In the genomic region with DNA sequence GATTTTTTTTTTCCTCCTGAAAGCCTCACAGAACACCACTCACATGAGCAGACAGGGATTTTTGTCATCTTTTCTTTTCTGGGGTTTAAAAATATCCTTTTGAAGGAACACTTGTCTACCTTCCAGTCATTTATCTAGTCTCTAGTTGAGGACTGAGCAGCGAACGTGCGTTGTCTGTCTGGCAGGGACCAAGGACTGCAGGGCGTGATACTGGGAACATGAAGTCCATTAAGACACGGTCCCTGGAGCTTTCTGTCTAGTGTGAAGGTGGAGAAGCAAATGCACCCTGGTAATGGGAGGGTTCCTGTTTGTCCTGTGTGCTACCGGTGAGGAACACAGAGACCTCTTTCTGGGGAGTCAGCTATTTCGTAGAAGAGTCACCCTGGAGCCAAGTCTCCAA, we compare ENCODE assay signal across 17 cellular contexts.
DNase-seq lines count a peak whose midpoint lies in the region; ATAC-seq, FAIRE-seq and TF ChIP-seq lines count a peak whose summit lies in the region.
"Had no signal": no experiment of that assay in that cellular context is flagged by ENCODE, and none has a peak within 500 bp of the region (broad histone marks: within the 10 kb centered on the region; RNA-seq: fewer than 3 reads in every experiment).

No MANE protein-coding gene starts in this region.

- no peak overlapping the region for H2BK120ac ChIP-seq in trophoblast cell (ENCODE audit: insufficient read depth, low read length, poor library complexity)

- no peak overlapping the region for H3K27ac Mint-ChIP-seq in activated T-cell treated with anti-CD3 and anti-CD28 coated beads, Interleukin-2, amount 50 U/mL, for 72 hours
- H3K27ac Mint-ChIP-seq: CD4-positive, CD25-positive, alpha-beta regulatory T cell had no signal

- H3K14ac ChIP-seq in trophoblast cell (ENCODE audit: low read length): no peak overlapping the region

- no peaks in the 10 kb centered on the region for H3K9me3 ChIP-seq in heart right ventricle
- H3K9me3 ChIP-seq in trophoblast cell (ENCODE audit: insufficient read depth, low read depth, low read length): peaks cover 3% of the 10 kb centered on the region
- no peaks in the 10 kb centered on the region for H3K9me3 ChIP-seq in pancreas

- H2AFZ ChIP-seq in trophoblast cell (ENCODE audit: insufficient read depth, low read length, poor library complexity): no peak overlapping the region

- no peak overlapping the region for H2BK12ac ChIP-seq in trophoblast cell (ENCODE audit: low read length)

- H3K36me3 ChIP-seq in heart right ventricle: no peaks in the 10 kb centered on the region
- no peaks in the 10 kb centered on the region for H3K36me3 ChIP-seq in trophoblast cell (ENCODE audit: control insufficient read depth in 1 of 2, insufficient read depth in 2 of 2, low read length in 2 of 2)
- H3K36me3 ChIP-seq in pancreas: no peaks in the 10 kb centered on the region

- no peak overlapping the region for H3K18ac ChIP-seq in trophoblast cell (ENCODE audit: low read length)

- WGBS in heart right ventricle, 2 donors: 62 to 69% methylated on average over 7 of the region's 7 CpGs
- no CpG with 5 or more reads among the region's 7 CpGs for WGBS in trophoblast cell (ENCODE audit: extremely low coverage, insufficient coverage, insufficient read length)
- WGBS in pancreas, 2 donors: 84 to 86% methylated on average over 7 of the region's 7 CpGs

- no peak overlapping the region for H3K4ac ChIP-seq in trophoblast cell (ENCODE audit: low read depth, low read length)

- H3K9ac ChIP-seq in trophoblast cell (ENCODE audit: low read length): peak overlapping the region; percentile 16

- DNase-seq in Right ventricle myocardium inferior (ENCODE audit: missing footprints) (no peak), cardiac septum (ENCODE audit: low spot score) (no peak), heart right ventricle (no peak), trophoblast cell (no peak), pancreas (no peak), DMS79 (lab: John Stamatoyannopoulos, UW) (no peak)
- no peak for DNase-seq in activated T-cell treated with anti-CD3 and anti-CD28 coated beads, Interleukin-2, amount 50 U/mL, for 72 hours
- DNase-seq: Calu3; CD4-positive, CD25-positive, alpha-beta regulatory T cell; DMS 273 treated with DMSO at 0.1 percent for 48 hours; EL; GDM1 had no signal

- H3K27ac ChIP-seq in VCaP: peak overlapping the region; percentile 89
- peak overlapping the region in 9 of 10 donors; percentile 49 to 82 (median 66) for H3K27ac ChIP-seq in heart right ventricle
- H3K27ac ChIP-seq in trophoblast cell (ENCODE audit: low read depth, low read length): no peak overlapping the region
- H3K27ac ChIP-seq in pancreas: no peak overlapping the region
- H3K27ac ChIP-seq: 22Rv1, HL-60 had no signal

- H3K4me1 Mint-ChIP-seq in activated T-cell treated with anti-CD3 and anti-CD28 coated beads, Interleukin-2, amount 50 U/mL, for 72 hours (ENCODE audit: low read depth): no peaks in the 10 kb centered on the region

- ATAC-seq in Right ventricle myocardium inferior (peak; percentile 63), heart right ventricle (peak in 7 of 8 donors; percentile 34 to 85 (median 58)), pancreas (no peak)
- no peak for ATAC-seq in activated T-cell treated with anti-CD3 and anti-CD28 coated beads, Interleukin-2, amount 50 U/mL, for 72 hours (replicated peaks in 1 of 2)
- ATAC-seq: HCT116 had no signal

- H3K4me2 ChIP-seq in trophoblast cell (ENCODE audit: low read length): no peak overlapping the region

- H3K27me3 Mint-ChIP-seq in activated T-cell treated with anti-CD3 and anti-CD28 coated beads, Interleukin-2, amount 50 U/mL, for 72 hours (ENCODE audit: low read depth): no peaks in the 10 kb centered on the region
- H3K27me3 Mint-ChIP-seq: CD4-positive, CD25-positive, alpha-beta regulatory T cell had no signal

- no peaks in the 10 kb centered on the region for H3K79me1 ChIP-seq in trophoblast cell (ENCODE audit: low read length)

- FAIRE-seq in pancreas (lab: Jason Lieb, UNC): no peak
- FAIRE-seq: GM12892 had no signal

- TF ChIP-seq CTCF in VCaP (conservative IDR thresholded peaks at IDR 0.05): no peak
- no peak for TF ChIP-seq CTCF in heart right ventricle (IDR thresholded peaks at IDR 0.05)
- TF ChIP-seq CTCF in pancreas (IDR thresholded peaks at IDR 0.05): no peak

- H3K79me2 ChIP-seq in trophoblast cell (ENCODE audit: control insufficient read depth, insufficient read depth, low read length, poor library complexity): no peaks in the 10 kb centered on the region

- H3K9me3 Mint-ChIP-seq in activated T-cell treated with anti-CD3 and anti-CD28 coated beads, Interleukin-2, amount 50 U/mL, for 72 hours: no peaks in the 10 kb centered on the region

- H3K36me3 Mint-ChIP-seq in activated T-cell treated with anti-CD3 and anti-CD28 coated beads, Interleukin-2, amount 50 U/mL, for 72 hours (ENCODE audit: insufficient read depth in 2 of 2): no peaks in the 10 kb centered on the region
- H3K36me3 Mint-ChIP-seq: CD4-positive, CD25-positive, alpha-beta regulatory T cell had no signal

- H3K4me1 ChIP-seq in heart right ventricle (peaks cover 0 to 17% (median 7%) of the 10 kb centered on the region in 9 donors), trophoblast cell (ENCODE audit: control insufficient read depth in 1 of 2, insufficient read depth in 2 of 2, low read length in 2 of 2) (no peaks in the 10 kb centered on the region), pancreas (no peaks in the 10 kb centered on the region)

- no peaks in the 10 kb centered on the region for H3K27me3 ChIP-seq in heart right ventricle
- H3K27me3 ChIP-seq in trophoblast cell (ENCODE audit: insufficient read depth, low read length): no peaks in the 10 kb centered on the region
- H3K27me3 ChIP-seq in pancreas: no peaks in the 10 kb centered on the region

- H4K8ac ChIP-seq in trophoblast cell (ENCODE audit: low read depth, low read length): no peak overlapping the region

- no peak overlapping the region for H3K4me3 Mint-ChIP-seq in activated T-cell treated with anti-CD3 and anti-CD28 coated beads, Interleukin-2, amount 50 U/mL, for 72 hours
- H3K4me3 Mint-ChIP-seq: CD4-positive, CD25-positive, alpha-beta regulatory T cell had no signal

- intact Hi-C loops in Right ventricle myocardium inferior (cut with DNase I) (loop anchor here (2.0 to 10.0 kb wide), 2 partner anchors 21 to 253 kb away; no protein-coding TSS in a partner anchor), cardiac septum (cut with DNase I) (no loop called here), heart right ventricle (cut with DNase I) (loop anchor here in 1 of 10 donors (5.0 kb wide), 1 partner anchor 86 kb away; no protein-coding TSS in a partner anchor), pancreas (cut with DNase I) (no loop called here)

- H3K4me3 ChIP-seq in heart right ventricle (no peak overlapping the region), trophoblast cell (ENCODE audit: low read depth, low read length) (no peak overlapping the region), pancreas (no peak overlapping the region)

- H4K91ac ChIP-seq in trophoblast cell (ENCODE audit: low read depth, low read length): no peak overlapping the region

- H3K23ac ChIP-seq in trophoblast cell (ENCODE audit: low read length): peak overlapping the region; percentile 61

- no peak overlapping the region for H4K12ac ChIP-seq in trophoblast cell (ENCODE audit: low read depth, low read length)

- no peak overlapping the region for H2AK5ac ChIP-seq in trophoblast cell (ENCODE audit: low read length)

- H2BK5ac ChIP-seq in trophoblast cell (ENCODE audit: low read depth, low read length, poor library complexity): no peak overlapping the region

Comparison
In these comparisons a context has a peak if more than half of its experiments do, and no peak if none do; other contexts are left out.
1. ATAC-seq: peak in Right ventricle myocardium inferior (single experiment) and heart right ventricle (7 of 8); none in activated T-cell treated with anti-CD3 and anti-CD28 coated beads, Interleukin-2, amount 50 U/mL, for 72 hours (0 of 2) and pancreas (0 of 4).
2. H3K27ac ChIP-seq: peak in VCaP (single experiment) and heart right ventricle (9 of 10); none in trophoblast cell (single experiment) and pancreas (0 of 4).